15 cellular contexts compared by ENCODE assay signal in genomic region chr2:210429403-210430137, GRCh38. TPM values are rescaled to one million over a fixed set of nuclear protein-coding genes. Genes with fewer than 3 reads are reported as not detected.
A peak's percentile ranks its signal among the peaks of the same experiment; 100 is the strongest.
DNase-seq lines count a peak whose midpoint lies in the region; ATAC-seq, FAIRE-seq and TF ChIP-seq lines count a peak whose summit lies in the region.
"Had no signal": no experiment of that assay in that cellular context is flagged by ENCODE, and none has a peak within 500 bp of the region (broad histone marks: within the 10 kb centered on the region; RNA-seq: fewer than 3 reads in every experiment).

No MANE protein-coding gene starts in this region.

- H3K4me3 ChIP-seq in H1 (ENCODE audit: extremely low read depth in 1 of 4, insufficient read depth in 2 of 4, low read depth in 3 of 4, low read length in 4 of 4) (no peak overlapping the region), small intestine (ENCODE audit: low read depth in 1 of 2, low read length in 2 of 2) (no peak overlapping the region), prostate gland (no peak overlapping the region)
- H3K4me3 ChIP-seq: GM12878, GM23338 had no signal

- intact Hi-C loops in sciatic nerve (cut with DNase I): no loop called here
- intact Hi-C loops in left cardiac atrium (cut with DNase I): no loop called here
- intact Hi-C loops in prostate gland (cut with DNase I): no loop called here

- H3K79me1 ChIP-seq in H1 (ENCODE audit: low read depth, low read length): no peaks in the 10 kb centered on the region

- H3K4me1 ChIP-seq in H1 (replicated peaks in 1 of 4; ENCODE audit: control insufficient read depth in 3 of 4, insufficient read depth in 4 of 4, low read length in 3 of 4): no peaks in the 10 kb centered on the region
- no peaks in the 10 kb centered on the region for H3K4me1 ChIP-seq in small intestine (ENCODE audit: control insufficient read depth in 2 of 2, insufficient read depth in 1 of 2, low read depth in 1 of 2, low read length in 1 of 2)
- H3K4me1 ChIP-seq in prostate gland (replicated peaks): no peaks in the 10 kb centered on the region
- H3K4me1 ChIP-seq: BE2C had no signal

- H3K36me3 ChIP-seq in H1 (ENCODE audit: control insufficient read depth in 2 of 4, insufficient read depth in 4 of 4, low read length in 3 of 4): peaks cover 0 to 22% (median 8%) of the 10 kb centered on the region in 4 experiments; a peak in 5 of 8 replicates
- peaks cover 2 to 8% of the 10 kb centered on the region in 2 donors for H3K36me3 ChIP-seq in small intestine (ENCODE audit: control insufficient read depth in 2 of 2, insufficient read depth in 2 of 2, low read length in 2 of 2)
- no peaks in the 10 kb centered on the region for H3K36me3 ChIP-seq in prostate gland

- H3K79me2 ChIP-seq in H1 (ENCODE audit: control insufficient read depth in 1 of 2, insufficient read depth in 2 of 2, low read length in 2 of 2): no peaks in the 10 kb centered on the region

- H3K23me2 ChIP-seq in H1 (ENCODE audit: low read depth, low read length): no peaks in the 10 kb centered on the region

- H4K91ac ChIP-seq in H1 (replicated peaks; ENCODE audit: insufficient read length, low read length): no peak overlapping the region

- TF ChIP-seq POLR2A in GM12891 (IDR thresholded peaks at IDR 0.05; ENCODE audit: low read depth, low read length) (no peak), H1 (IDR thresholded peaks at IDR 0.05; ENCODE audit: control extremely low read depth in 1 of 2, low read depth in 2 of 2, low read length in 2 of 2) (no peak), prostate gland (IDR thresholded peaks at IDR 0.05) (no peak)

- H3K14ac ChIP-seq in H1 (ENCODE audit: insufficient read length): no peak overlapping the region

- H2BK120ac ChIP-seq in H1 (replicated peaks; ENCODE audit: low read depth, low read length): no peak overlapping the region

- no peaks in the 10 kb centered on the region for H3K27me3 ChIP-seq in H1 (replicated peaks in 1 of 4; ENCODE audit: control insufficient read depth in 3 of 4, extremely low read depth in 1 of 4, insufficient read depth in 3 of 4, low read length in 3 of 4)
- H3K27me3 ChIP-seq in small intestine (ENCODE audit: control insufficient read depth in 2 of 2, insufficient read depth in 2 of 2, low read length in 2 of 2): no peaks in the 10 kb centered on the region
- no peaks in the 10 kb centered on the region for H3K27me3 ChIP-seq in prostate gland (replicated peaks; ENCODE audit: insufficient read depth)
- H3K27me3 ChIP-seq: BE2C had no signal

- ATAC-seq in sciatic nerve (peak; percentile 73), HG03565 (IDR thresholded peaks at IDR 0.05; ENCODE audit: unreplicated experiment) (no peak), left cardiac atrium (no peak)
- ATAC-seq: GM12878, GM23338 had no signal

- no peak overlapping the region for H2AFZ ChIP-seq in H1 (ENCODE audit: low read length)
- H2AFZ ChIP-seq: GM23338 had no signal

- WGBS in H1 (ENCODE audit: extremely low coverage in 1 of 2, insufficient coverage in 1 of 2, insufficient read length in 1 of 2, insufficient replicate concordance in 2 of 2, low coverage in 1 of 2, low lambda C conversion rate in 2 of 2, missing lambda C conversion rate in 1 of 2), 2 experiments: 94% methylated on average over 2 of the region's 2 CpGs; no CpG with 5 or more reads in 1 of the 2 experiments
- 90 to 97% (median 92%) methylated on average over 2 of the region's 2 CpGs for WGBS in small intestine, 3 donors
- WGBS in prostate gland: 92% methylated on average over 2 of the region's 2 CpGs

- H3K23ac ChIP-seq in H1 (ENCODE audit: insufficient read length): no peak overlapping the region

- H3K27ac ChIP-seq in H1 (ENCODE audit: low read depth, low read length): no peak overlapping the region
- no peak overlapping the region for H3K27ac ChIP-seq in small intestine (ENCODE audit: low read depth in 1 of 2, low read length in 1 of 2)
- no peak overlapping the region for H3K27ac ChIP-seq in prostate gland

- no peak overlapping the region for H4K8ac ChIP-seq in H1 (ENCODE audit: extremely low read depth, insufficient read depth, low read length)

- H2BK20ac ChIP-seq in H1 (ENCODE audit: low read length): no peak overlapping the region

- CTCF ChIA-PET in H1 (lab: Charles Lee; ENCODE audit: partially characterized antibody): no interaction called here

- no peak overlapping the region for H2BK15ac ChIP-seq in H1 (ENCODE audit: low read length)

- H2AK5ac ChIP-seq in H1 (ENCODE audit: low read depth, low read length): no peak overlapping the region

- H3K9ac ChIP-seq in H1 (replicated peaks in 1 of 4; ENCODE audit: extremely low read depth in 1 of 4, low read depth in 3 of 4, low read length in 3 of 4): no peak overlapping the region

- no peak overlapping the region for H2BK12ac ChIP-seq in H1 (ENCODE audit: low read depth, low read length)

- TF ChIP-seq RAD21 in H1 (IDR thresholded peaks at IDR 0.05 in 1 of 2, conservative IDR thresholded peaks at IDR 0.05 in 1 of 2; ENCODE audit: low read depth in 2 of 2, low read length in 2 of 2): no peak

- H3K18ac ChIP-seq in H1 (ENCODE audit: extremely low read depth, low read length): no peak overlapping the region

- H2BK5ac ChIP-seq in H1 (ENCODE audit: low read depth, low read length): no peak overlapping the region

- peaks cover 20 to 22% of the 10 kb centered on the region in 2 experiments for H3K9me3 ChIP-seq in H1 (ENCODE audit: insufficient read depth in 2 of 2, low read depth in 1 of 2, low read length in 1 of 2)
- H3K9me3 ChIP-seq in small intestine (ENCODE audit: control insufficient read depth, low read depth): no peaks in the 10 kb centered on the region
- H3K9me3 ChIP-seq in prostate gland: no peaks in the 10 kb centered on the region
- H3K9me3 ChIP-seq: BE2C had no signal

- TF ChIP-seq CTCF in H1 (IDR thresholded peaks at IDR 0.05; ENCODE audit: control extremely low read depth in 1 of 3, insufficient read depth in 1 of 3, low read depth in 1 of 3, low read length in 3 of 3) (no peak), prostate gland (IDR thresholded peaks at IDR 0.05) (no peak)

- DNase-seq in GM12891 (ENCODE audit: insufficient read length, low spot score) (no peak), NCI-H460 (ENCODE audit: extremely low read depth, low read depth) (peak; percentile 8), H1 (ENCODE audit: low read depth in 1 of 2, low spot score in 2 of 2) (no peak), sciatic nerve (ENCODE audit: low spot score) (no peak), small intestine (no peak), left cardiac atrium (no peak), prostate gland (ENCODE audit: low spot score) (no peak)
- DNase-seq: BE2C; CD4-positive, alpha-beta memory T cell; DMS79; H9 had no signal

- POLR2A ChIA-PET in H1 (lab: Charles Lee; ENCODE audit: partially characterized antibody): no interaction called here

- no peak overlapping the region for H3K4me2 ChIP-seq in H1 (ENCODE audit: insufficient read depth in 1 of 2, low read depth in 2 of 2, low read length in 2 of 2)
- H3K4me2 ChIP-seq: GM23338 had no signal

- FAIRE-seq in GM12891 (lab: Jason Lieb, UNC) (peak; percentile 23), H1 (lab: Jason Lieb, UNC) (no peak), small intestine (lab: Jason Lieb, UNC) (no peak)
- FAIRE-seq: A204.1, GM12878 had no signal

- no peaks in the 10 kb centered on the region for H4K20me1 ChIP-seq in H1 (replicated peaks in 1 of 2; ENCODE audit: control insufficient read depth in 1 of 2, insufficient read depth in 2 of 2, low read length in 2 of 2)

- H3K4ac ChIP-seq in H1 (replicated peaks; ENCODE audit: insufficient read length, low read depth, low read length): no peak overlapping the region

- TF ChIP-seq EP300 in H1 (IDR thresholded peaks at IDR 0.05; ENCODE audit: borderline replicate concordance in 1 of 2, low read depth in 2 of 2, low read length in 2 of 2): no peak

- H4K5ac ChIP-seq in H1 (ENCODE audit: insufficient read length, low read depth, low read length): no peak overlapping the region

- no peak overlapping the region for H3K56ac ChIP-seq in H1 (replicated peaks; ENCODE audit: insufficient read length, low read depth, low read length)

TF ChIP-seq in GM12891, 5 proteins besides CTCF, POLR2A, EP300 and RAD21:
- TF ChIP-seq POLR2AphosphoS5 (IDR thresholded peaks at IDR 0.05; ENCODE audit: low read depth, low read length) (no peak), SPI1 (IDR thresholded peaks at IDR 0.05; ENCODE audit: low read depth, low read length) (no peak), TAF1 (IDR thresholded peaks at IDR 0.05; ENCODE audit: low read depth, low read length) (no peak), POU2F2 (IDR thresholded peaks at IDR 0.05; ENCODE audit: low read depth, low read length) (no peak), PAX5 (IDR thresholded peaks at IDR 0.05; ENCODE audit: insufficient read depth, low read length, severe bottlenecking) (no peak)
TF ChIP-seq in GM12891: peak in this region for 0.

TF ChIP-seq in H1, 55 proteins besides CTCF, POLR2A, EP300 and RAD21:
- TF ChIP-seq BACH1 (IDR thresholded peaks at IDR 0.05; ENCODE audit: low read length) (peak; percentile 56; the same call in 1 of the 2 replicates), SP1 (IDR thresholded peaks at IDR 0.05; ENCODE audit: low read depth, low read length) (no peak)

RNA-seq across cellular contexts. Expression of gene LANCL1, which starts 47.0 kb away (rescaled TPM):
- 14.6 TPM for polyA plus RNA-seq in GM12891 (2012; ENCODE audit: low read depth, missing spikeins)
- 86.6 and 97.0 TPM in 2 replicates for total RNA-seq in NCI-H460 (2014; rRNA removed; shearing (Covaris generic))
- polyA plus RNA-seq in NCI-H460 (2014; cell fraction: nucleus; rRNA removed): 85.9 and 114 TPM in 2 replicates
- total RNA-seq in H1 (2021; fragmentation: NEBNext Ultra II Directional; extraction: Animal tissue kit (Norgen Biotek cat#: 25700)): 46.4 and 48.7 TPM in 2 replicates
- polyA plus RNA-seq in H1 (2011; rRNA removed) (24.0 and 26.2 TPM in 2 replicates), small intestine (10 to 100 TPM in 1 of 3 donors, 1 to 10 TPM in 2; 8.6 to 21.4 (median 8.9) TPM)
- 30.2 TPM for polyA plus RNA-seq in H1 (2011; cell fraction: cytosol; rRNA removed)
- polyA plus RNA-seq in H1 (2011; cell fraction: nucleus; rRNA removed): 23.1 TPM
- polyA plus RNA-seq in H1 (2012, experiment 1 of 2): 23.1 to 32.7 TPM (median 28.8 TPM) in 4 replicates
- polyA plus RNA-seq in H1 (2012, experiment 2 of 2): 2.0 TPM
- 20.6 TPM for polyA plus RNA-seq in H1 (2013, experiment 1 of 2)
- 20.6 TPM for polyA plus RNA-seq in H1 (2013, experiment 2 of 2)
- 83.2 and 111 TPM in 2 replicates for polyA minus RNA-seq in H1 (2011; rRNA and poly(A)+ RNA removed)
- 30.6 TPM for polyA minus RNA-seq in H1 (2011; cell fraction: cytosol; rRNA and poly(A)+ RNA removed)
- 27.7 TPM for polyA minus RNA-seq in H1 (2011; cell fraction: nucleus; rRNA and poly(A)+ RNA removed)
- total RNA-seq in sciatic nerve (46.0 TPM), left cardiac atrium (10 to 100 TPM; 46.7 to 48.3 TPM), prostate gland (10 to 100 TPM; 48.2 to 50.1 TPM)
